ENCODE assay signal across 37 cellular contexts in genomic region chr15:40389824-40390595, GRCh38. TPM values are rescaled to one million over a fixed set of nuclear protein-coding genes. Genes with fewer than 3 reads are reported as not detected.
DNase-seq lines count a peak whose midpoint lies in the region; ATAC-seq, FAIRE-seq and TF ChIP-seq lines count a peak whose summit lies in the region.
"Had no signal": no experiment of that assay in that cellular context is flagged by ENCODE, and none has a peak within 500 bp of the region (broad histone marks: within the 10 kb centered on the region; RNA-seq: fewer than 3 reads in every experiment).

No MANE protein-coding gene starts in this region.

- no TSS peak for BruUV-seq in HepG2 (replicated peaks; lab: Mats Ljungman, UMichigan)

- no peak for TF ChIP-seq POLR2A in HepG2 (IDR thresholded peaks at IDR 0.05; ENCODE audit: insufficient read depth in 1 of 2, low read depth in 2 of 2, low read length in 2 of 2)
- TF ChIP-seq POLR2A in spleen (IDR thresholded peaks at IDR 0.05) = no peak

- H3K9me3 ChIP-seq in BLaER1 treated with 17β-estradiol and CSF1 and Interleukin-3, amounts not matched to agents 10 nM and 100 nM (replicated peaks in 1 of 11) = peaks cover 15 to 41% (median 30%) of the 10 kb centered on the region in 11 experiments; a peak in 21 of 22 replicates
- H3K9me3 ChIP-seq in HepG2 (ENCODE audit: low read length) = no peaks in the 10 kb centered on the region
- H3K9me3 ChIP-seq in spleen = no peaks in the 10 kb centered on the region
- H3K9me3 ChIP-seq: esophagus squamous epithelium, HAP-1, heart left ventricle, mucosa of descending colon, Peyer's patch, thoracic aorta had no signal

- H3K4me1 ChIP-seq in BLaER1 treated with 17β-estradiol and CSF1 and Interleukin-3, amounts not matched to agents 10 nM and 100 nM = peaks cover 14 to 48% (median 23%) of the 10 kb centered on the region in 10 experiments; a peak in 19 of 20 replicates
- H3K4me1 ChIP-seq in HepG2 (ENCODE audit: insufficient read depth, low read length) (peaks cover 3% of the 10 kb centered on the region; the same call in 1 of the 2 replicates), spleen (peaks cover 0 to 29% (median 10%) of the 10 kb centered on the region in 6 donors)
- H3K4me1 ChIP-seq: esophagus squamous epithelium, HAP-1, Peyer's patch had no signal

- peak overlapping the region in 10 of 11 experiments; percentile 14 to 72 (median 58); a peak in 16 of 22 replicates for H3K27ac ChIP-seq in BLaER1 treated with 17β-estradiol and CSF1 and Interleukin-3, amounts not matched to agents 10 nM and 100 nM
- H3K27ac ChIP-seq in VCaP (peak overlapping the region; percentile 91), HepG2 (ENCODE audit: extremely low read length, insufficient read depth, low read length) (peak overlapping the region; percentile 45), spleen (peak overlapping the region in 5 of 8 donors; percentile 69 to 86 (median 77))
- H3K27ac ChIP-seq: Peyer's patch, thoracic aorta had no signal

- H3K27me3 ChIP-seq in BLaER1 treated with 17β-estradiol and CSF1 and Interleukin-3, amounts not matched to agents 10 nM and 100 nM = no peaks in the 10 kb centered on the region
- H3K27me3 ChIP-seq in HepG2 (ENCODE audit: control insufficient read depth in 1 of 2, insufficient read depth in 2 of 2, low read length in 2 of 2) = no peaks in the 10 kb centered on the region
- no peaks in the 10 kb centered on the region for H3K27me3 ChIP-seq in spleen (replicated peaks in 1 of 7)
- H3K27me3 ChIP-seq: esophagus squamous epithelium, heart left ventricle, Peyer's patch had no signal

- no peak for ATAC-seq in HepG2
- ATAC-seq in GM18520 (IDR thresholded peaks at IDR 0.05; ENCODE audit: unreplicated experiment) = no peak
- no peak for ATAC-seq in GM21619 (IDR thresholded peaks at IDR 0.05; ENCODE audit: unreplicated experiment)
- ATAC-seq: heart left ventricle, mucosa of descending colon had no signal

- no peaks in the 10 kb centered on the region for H3K9me3 Mint-ChIP-seq in progenitor cell of endocrine pancreas (ENCODE audit: low read depth)
- H3K9me3 Mint-ChIP-seq: natural killer cell had no signal

- peak overlapping the region in 1 of 11 experiments; percentile 33; a peak in 2 of 22 replicates for H3K9ac ChIP-seq in BLaER1 treated with 17β-estradiol and CSF1 and Interleukin-3, amounts not matched to agents 10 nM and 100 nM
- H3K9ac ChIP-seq in HepG2 (ENCODE audit: insufficient read depth, low read depth, low read length) = no peak overlapping the region

- no peak overlapping the region for H3K4me3 ChIP-seq in BLaER1 treated with 17β-estradiol and CSF1 and Interleukin-3, amounts not matched to agents 10 nM and 100 nM
- H3K4me3 ChIP-seq in HepG2 (replicated peaks in 1 of 3; ENCODE audit: insufficient read depth in 1 of 3, low read depth in 2 of 3, low read length in 3 of 3) = no peak overlapping the region
- no peak overlapping the region for H3K4me3 ChIP-seq in spleen
- H3K4me3 ChIP-seq: esophagus squamous epithelium, HAP-1, heart left ventricle, mucosa of descending colon, Peyer's patch, skin epidermis, thoracic aorta had no signal

- H2AFZ ChIP-seq in HepG2 (ENCODE audit: low read length) = no peak overlapping the region

- peaks cover 38% of the 10 kb centered on the region for H3K36me3 Mint-ChIP-seq in progenitor cell of endocrine pancreas (ENCODE audit: insufficient read depth)
- H3K36me3 Mint-ChIP-seq: natural killer cell had no signal

- TF ChIP-seq CTCF in VCaP (conservative IDR thresholded peaks at IDR 0.05) = no peak
- TF ChIP-seq CTCF in HepG2 (CRISPR knock-in tag; IDR thresholded peaks at IDR 0.05) = no peak
- no peak for TF ChIP-seq CTCF in spleen (IDR thresholded peaks at IDR 0.05 in 8 of 11, conservative IDR thresholded peaks at IDR 0.05 in 3 of 11)
- TF ChIP-seq CTCF in progenitor cell of endocrine pancreas (IDR thresholded peaks at IDR 0.05; ENCODE audit: unreplicated experiment) = no peak

- POLR2A ChIA-PET in HepG2 (lab: Yijun Ruan, JAX) = interaction anchor here (1.3 to 2.0 kb wide), 2 partner anchors 16 to 49 kb away, joined by 4 to 11 read pairs; partner anchors contain the start of genes CCDC9B and IVD

- peaks cover 3% of the 10 kb centered on the region for H3K4me1 Mint-ChIP-seq in progenitor cell of endocrine pancreas (ENCODE audit: low read depth)
- H3K4me1 Mint-ChIP-seq: natural killer cell had no signal

- peaks cover 74 to 100% (median 100%) of the 10 kb centered on the region in 11 experiments for H3K36me3 ChIP-seq in BLaER1 treated with 17β-estradiol and CSF1 and Interleukin-3, amounts not matched to agents 10 nM and 100 nM
- H3K36me3 ChIP-seq in HepG2 (replicated peaks in 1 of 2; ENCODE audit: control insufficient read depth in 1 of 2, insufficient read depth in 2 of 2, low read length in 2 of 2) = peaks cover 15 to 60% of the 10 kb centered on the region in 2 experiments
- peaks cover 3 to 91% (median 37%) of the 10 kb centered on the region in 6 donors for H3K36me3 ChIP-seq in spleen

- H3K79me2 ChIP-seq in HepG2 (ENCODE audit: insufficient read depth, low read length) = peaks cover 6% of the 10 kb centered on the region

- in situ Hi-C loops in HepG2 (cut with HindIII; ENCODE audit: extremely low pct_ligation_motif_present, low pct_unique_long_range_greater_than_20kb) = no loop called here

- no peaks in the 10 kb centered on the region for H3K27me3 Mint-ChIP-seq in progenitor cell of endocrine pancreas

- no peak for DNase-seq in HepG2 (ENCODE audit: low spot score)
- peak; percentile 28 for DNase-seq in spleen
- no peak for DNase-seq in progenitor cell of endocrine pancreas (ENCODE audit: low spot score, unreplicated experiment)
- no peak for DNase-seq in NCI-H748 (lab: John Stamatoyannopoulos, UW; ENCODE audit: unreplicated experiment)
- DNase-seq: activated CD4-positive, alpha-beta T cell treated with anti-CD3 and anti-CD28 coated beads for 4 hours; activated gamma-delta T cell treated with Interleukin-2 at 50 U/mL for 16 hours; activated T-cell treated with anti-CD3 and anti-CD28 coated beads, Interleukin-2, amount 50 U/mL, for 1 hour; cerebellar nuclear complex; COR-L47; DMS53; esophagus squamous epithelium; foreskin melanocyte; heart left ventricle; mucosa of descending colon; natural killer cell; NCI-H2107; NCI-H345; NCI-H774; occipital lobe; Peyer's patch; SHP77 treated with DMSO at 0.1 percent for 48 hours; stimulated activated naive CD4-positive, alpha-beta T cell had no signal

- H3K4me2 ChIP-seq in BLaER1 treated with 17β-estradiol and CSF1 and Interleukin-3, amounts not matched to agents 10 nM and 100 nM = peak overlapping the region in 3 of 11 experiments; percentile 28 to 74 (median 38); a peak in 5 of 22 replicates
- H3K4me2 ChIP-seq in HepG2 (ENCODE audit: low read depth, low read length) = no peak overlapping the region

- 93% methylated on average over 2 of the region's 2 CpGs for WGBS in HepG2 (ENCODE audit: low lambda C conversion rate)
- WGBS in spleen, 5 donors = 89 to 96% (median 93%) methylated on average over 2 of the region's 2 CpGs

- FAIRE-seq in HepG2 (lab: Jason Lieb, UNC) = no peak
- FAIRE-seq: endometrium, GM12892, keratinocyte had no signal

- H3K27ac Mint-ChIP-seq in progenitor cell of endocrine pancreas = no peak overlapping the region
- H3K27ac Mint-ChIP-seq: natural killer cell had no signal

- intact Hi-C loops in HepG2 (cut with micrococcal nuclease; ENCODE audit: unreplicated experiment) = no loop called here
- intact Hi-C loops in spleen (cut with DNase I; ENCODE audit: low total_unique reads) = no loop called here

- TF ChIP-seq EP300 in HepG2 (IDR thresholded peaks at IDR 0.05; ENCODE audit: low read depth in 2 of 2, low read length in 2 of 2) (no peak), HepG2 (CRISPR knock-in tag; IDR thresholded peaks at IDR 0.05; ENCODE audit: borderline replicate concordance) (no peak)

- H3K4me3 Mint-ChIP-seq in progenitor cell of endocrine pancreas (ENCODE audit: low read depth) = no peak overlapping the region
- H3K4me3 Mint-ChIP-seq: natural killer cell had no signal

- CTCF ChIA-PET in HepG2 (lab: Yijun Ruan, JAX; ENCODE audit: low intra/inter-chr PET ratio, low total read pairs) = no interaction called here

- no peak for TF ChIP-seq RAD21 in HepG2 (CRISPR knock-in tag; IDR thresholded peaks at IDR 0.05)

- no peaks in the 10 kb centered on the region for H4K20me1 ChIP-seq in BLaER1 treated with 17β-estradiol and CSF1 and Interleukin-3, amounts not matched to agents 10 nM and 100 nM
- no peaks in the 10 kb centered on the region for H4K20me1 ChIP-seq in HepG2 (ENCODE audit: insufficient read depth, low read length)

RNA-seq across cellular contexts. Expression of gene KNSTRN, which starts 7.5 kb away (rescaled TPM):
- total RNA-seq in HepG2 (2016; rRNA removed; fragmentation: Illumina TruSeq; extraction: Trizol) = 62.3 and 82.1 TPM in 2 replicates
- 28.6 and 31.3 TPM in 2 replicates for total RNA-seq in HepG2 (2016; cell fraction: cytosol; rRNA removed; fragmentation: Illumina TruSeq; extraction: Trizol; ENCODE audit: low read depth)
- total RNA-seq in HepG2 (2016; cell fraction: insoluble cytoplasmic fraction; rRNA removed; fragmentation: Illumina TruSeq; extraction: Trizol) = 60.3 and 80.7 TPM in 2 replicates
- total RNA-seq in HepG2 (2016; cell fraction: membrane; rRNA removed; fragmentation: Illumina TruSeq; extraction: Trizol) = 43.2 and 48.2 TPM in 2 replicates
- 31.0 and 33.7 TPM in 2 replicates for total RNA-seq in HepG2 (2016; cell fraction: nucleus; rRNA removed; fragmentation: Illumina TruSeq; extraction: Trizol)
- polyA plus RNA-seq in HepG2 (2011; rRNA removed) = 12.9 and 20.3 TPM in 2 replicates
- 11.9 and 12.5 TPM in 2 replicates for polyA plus RNA-seq in HepG2 (2011; cell fraction: cytosol; rRNA removed)
- 10.3 and 10.6 TPM in 2 replicates for polyA plus RNA-seq in HepG2 (2011; cell fraction: nucleus; rRNA removed)
- polyA plus RNA-seq in HepG2 (2012) = 13.8 and 21.5 TPM in 2 replicates
- polyA plus RNA-seq in HepG2 (2016; cell fraction: cytosol; fragmentation: Illumina TruSeq; extraction: Trizol; ENCODE audit: low read depth) = 15.1 and 18.4 TPM in 2 replicates
- 70.7 and 72.8 TPM in 2 replicates for polyA plus RNA-seq in HepG2 (2016; cell fraction: insoluble cytoplasmic fraction; fragmentation: Illumina TruSeq; extraction: Trizol; ENCODE audit: low read depth)
- polyA plus RNA-seq in HepG2 (2016; cell fraction: membrane; fragmentation: Illumina TruSeq; extraction: Trizol; ENCODE audit: low read depth) = 25.7 and 26.6 TPM in 2 replicates
- 48.7 and 55.8 TPM in 2 replicates for polyA plus RNA-seq in HepG2 (2016; cell fraction: nucleus; fragmentation: Illumina TruSeq; extraction: Trizol; ENCODE audit: insufficient read depth, low read depth)
- 9.8 and 86.6 TPM in 2 replicates for polyA minus RNA-seq in HepG2 (2011; rRNA and poly(A)+ RNA removed; ENCODE audit: low replicate concordance)
- 9.2 and 11.1 TPM in 2 replicates for polyA minus RNA-seq in HepG2 (2011; cell fraction: cytosol; rRNA and poly(A)+ RNA removed)
- 17.2 and 23.4 TPM in 2 replicates for polyA minus RNA-seq in HepG2 (2011; cell fraction: nucleus; rRNA and poly(A)+ RNA removed)
- 10 to 100 TPM in 4 of 7 donors, 1 to 10 TPM in 3; 8.3 to 16.8 (median 11.5) TPM for total RNA-seq in spleen
- polyA plus RNA-seq in spleen = 10 to 100 TPM in 1 of 3 donors, 1 to 10 TPM in 2; 6.0 to 10.3 (median 9.0) TPM
- 44.8 and 46.2 TPM in 2 replicates for total RNA-seq in progenitor cell of endocrine pancreas

RNA-seq across cellular contexts. Expression of gene IVD, which starts 15.6 kb away (rescaled TPM):
- total RNA-seq in HepG2 (2016; rRNA removed; fragmentation: Illumina TruSeq; extraction: Trizol) (48.0 and 61.3 TPM in 2 replicates), spleen (10 to 100 TPM; 39.6 to 93.9 (median 61.6) TPM), progenitor cell of endocrine pancreas (82.0 and 93.0 TPM in 2 replicates)
- total RNA-seq in HepG2 (2016; cell fraction: cytosol; rRNA removed; fragmentation: Illumina TruSeq; extraction: Trizol; ENCODE audit: low read depth) = 10.0 and 11.4 TPM in 2 replicates
- total RNA-seq in HepG2 (2016; cell fraction: insoluble cytoplasmic fraction; rRNA removed; fragmentation: Illumina TruSeq; extraction: Trizol) = 52.6 and 57.5 TPM in 2 replicates
- 16.7 and 18.2 TPM in 2 replicates for total RNA-seq in HepG2 (2016; cell fraction: membrane; rRNA removed; fragmentation: Illumina TruSeq; extraction: Trizol)
- 53.6 and 56.9 TPM in 2 replicates for total RNA-seq in HepG2 (2016; cell fraction: nucleus; rRNA removed; fragmentation: Illumina TruSeq; extraction: Trizol)
- polyA plus RNA-seq in HepG2 (2011; rRNA removed) (53.9 and 56.6 TPM in 2 replicates), spleen (10 to 100 TPM; 25.1 to 44.4 (median 35.1) TPM)
- 51.5 and 58.7 TPM in 2 replicates for polyA plus RNA-seq in HepG2 (2011; cell fraction: cytosol; rRNA removed)
- polyA plus RNA-seq in HepG2 (2011; cell fraction: nucleus; rRNA removed) = 50.0 and 59.6 TPM in 2 replicates
- polyA plus RNA-seq in HepG2 (2012) = 38.1 and 46.1 TPM in 2 replicates
- polyA plus RNA-seq in HepG2 (2016; cell fraction: cytosol; fragmentation: Illumina TruSeq; extraction: Trizol; ENCODE audit: low read depth) = 4.8 and 5.5 TPM in 2 replicates
- 49.0 and 58.9 TPM in 2 replicates for polyA plus RNA-seq in HepG2 (2016; cell fraction: insoluble cytoplasmic fraction; fragmentation: Illumina TruSeq; extraction: Trizol; ENCODE audit: low read depth)
- 9.2 and 11.0 TPM in 2 replicates for polyA plus RNA-seq in HepG2 (2016; cell fraction: membrane; fragmentation: Illumina TruSeq; extraction: Trizol; ENCODE audit: low read depth)
- polyA plus RNA-seq in HepG2 (2016; cell fraction: nucleus; fragmentation: Illumina TruSeq; extraction: Trizol; ENCODE audit: insufficient read depth, low read depth) = 72.4 and 89.1 TPM in 2 replicates
- 75.5 and 101 TPM in 2 replicates for polyA minus RNA-seq in HepG2 (2011; rRNA and poly(A)+ RNA removed; ENCODE audit: low replicate concordance)
- 31.7 and 40.8 TPM in 2 replicates for polyA minus RNA-seq in HepG2 (2011; cell fraction: cytosol; rRNA and poly(A)+ RNA removed)
- polyA minus RNA-seq in HepG2 (2011; cell fraction: nucleus; rRNA and poly(A)+ RNA removed) = 71.8 and 74.3 TPM in 2 replicates

RNA-seq across cellular contexts. Expression of gene DISP2, which starts 32.0 kb away (rescaled TPM):
- 0.09 and 0.15 TPM in 2 replicates for total RNA-seq in HepG2 (2016; rRNA removed; fragmentation: Illumina TruSeq; extraction: Trizol)
- 0.20 TPM in 1 of 2 replicates, not detected in the other for total RNA-seq in HepG2 (2016; cell fraction: cytosol; rRNA removed; fragmentation: Illumina TruSeq; extraction: Trizol; ENCODE audit: low read depth)
- total RNA-seq in HepG2 (2016; cell fraction: insoluble cytoplasmic fraction; rRNA removed; fragmentation: Illumina TruSeq; extraction: Trizol) = 0.01 and 0.15 TPM in 2 replicates
- total RNA-seq in HepG2 (2016; cell fraction: membrane; rRNA removed; fragmentation: Illumina TruSeq; extraction: Trizol) = 0.14 and 0.25 TPM in 2 replicates
- 0.09 and 0.88 TPM in 2 replicates for total RNA-seq in HepG2 (2016; cell fraction: nucleus; rRNA removed; fragmentation: Illumina TruSeq; extraction: Trizol)
- 0.07 and 0.32 TPM in 2 replicates for polyA plus RNA-seq in HepG2 (2011; rRNA removed)
- 0.03 and 0.05 TPM in 2 replicates for polyA plus RNA-seq in HepG2 (2011; cell fraction: cytosol; rRNA removed)
- 0.12 and 0.14 TPM in 2 replicates for polyA plus RNA-seq in HepG2 (2011; cell fraction: nucleus; rRNA removed)
- polyA plus RNA-seq in HepG2 (2012) = 0.03 and 0.12 TPM in 2 replicates
- 0.01 and 0.08 TPM in 2 replicates for polyA plus RNA-seq in HepG2 (2016; cell fraction: cytosol; fragmentation: Illumina TruSeq; extraction: Trizol; ENCODE audit: low read depth)
- polyA plus RNA-seq in HepG2 (2016; cell fraction: insoluble cytoplasmic fraction; fragmentation: Illumina TruSeq; extraction: Trizol; ENCODE audit: low read depth) = 0.03 and 0.20 TPM in 2 replicates
- polyA plus RNA-seq in HepG2 (2016; cell fraction: membrane; fragmentation: Illumina TruSeq; extraction: Trizol; ENCODE audit: low read depth) = 0.26 and 0.30 TPM in 2 replicates
- polyA plus RNA-seq in HepG2 (2016; cell fraction: nucleus; fragmentation: Illumina TruSeq; extraction: Trizol; ENCODE audit: insufficient read depth, low read depth) = 1.5 and 2.3 TPM in 2 replicates
- 0.40 and 1.0 TPM in 2 replicates for polyA minus RNA-seq in HepG2 (2011; rRNA and poly(A)+ RNA removed; ENCODE audit: low replicate concordance)
- 0.09 and 0.59 TPM in 2 replicates for polyA minus RNA-seq in HepG2 (2011; cell fraction: cytosol; rRNA and poly(A)+ RNA removed)
- 0.37 and 0.64 TPM in 2 replicates for polyA minus RNA-seq in HepG2 (2011; cell fraction: nucleus; rRNA and poly(A)+ RNA removed)
- 1 to 10 TPM in 2 of 7 donors, under 1 TPM in 4, not detected in 1; 0.05 to 3.0 (median 0.45) TPM for total RNA-seq in spleen
- under 1 TPM; 0.47 to 0.63 (median 0.54) TPM for polyA plus RNA-seq in spleen
- total RNA-seq in progenitor cell of endocrine pancreas = 1.0 and 3.2 TPM in 2 replicates

RNA-seq across cellular contexts. Expression of gene PHGR1, which starts 39.2 kb away (rescaled TPM):
- total RNA-seq in HepG2 (2016; rRNA removed; fragmentation: Illumina TruSeq; extraction: Trizol) (not detected in 2 replicates), spleen (not detected), progenitor cell of endocrine pancreas (0.79 TPM in 1 of 2 replicates, not detected in the other)
- not detected in 2 replicates for total RNA-seq in HepG2 (2016; cell fraction: cytosol; rRNA removed; fragmentation: Illumina TruSeq; extraction: Trizol; ENCODE audit: low read depth)
- not detected in 2 replicates for total RNA-seq in HepG2 (2016; cell fraction: insoluble cytoplasmic fraction; rRNA removed; fragmentation: Illumina TruSeq; extraction: Trizol)
- total RNA-seq in HepG2 (2016; cell fraction: membrane; rRNA removed; fragmentation: Illumina TruSeq; extraction: Trizol) = not detected in 2 replicates
- total RNA-seq in HepG2 (2016; cell fraction: nucleus; rRNA removed; fragmentation: Illumina TruSeq; extraction: Trizol) = not detected in 2 replicates
- polyA plus RNA-seq in HepG2 (2011; rRNA removed) (not detected in 2 replicates), spleen (1 to 10 TPM in 1 of 3 donors, under 1 TPM in 1, not detected in 1; 0.67 to 4.9 TPM)
- polyA plus RNA-seq in HepG2 (2011; cell fraction: cytosol; rRNA removed) = not detected in 2 replicates
- polyA plus RNA-seq in HepG2 (2011; cell fraction: nucleus; rRNA removed) = not detected in 2 replicates
- not detected in 2 replicates for polyA plus RNA-seq in HepG2 (2012)
- not detected in 2 replicates for polyA plus RNA-seq in HepG2 (2016; cell fraction: cytosol; fragmentation: Illumina TruSeq; extraction: Trizol; ENCODE audit: low read depth)
- polyA plus RNA-seq in HepG2 (2016; cell fraction: insoluble cytoplasmic fraction; fragmentation: Illumina TruSeq; extraction: Trizol; ENCODE audit: low read depth) = not detected in 2 replicates
- polyA plus RNA-seq in HepG2 (2016; cell fraction: membrane; fragmentation: Illumina TruSeq; extraction: Trizol; ENCODE audit: low read depth) = not detected in 2 replicates
- polyA plus RNA-seq in HepG2 (2016; cell fraction: nucleus; fragmentation: Illumina TruSeq; extraction: Trizol; ENCODE audit: insufficient read depth, low read depth) = not detected in 2 replicates
- polyA minus RNA-seq in HepG2 (2011; rRNA and poly(A)+ RNA removed; ENCODE audit: low replicate concordance) = not detected in 2 replicates
- not detected in 2 replicates for polyA minus RNA-seq in HepG2 (2011; cell fraction: cytosol; rRNA and poly(A)+ RNA removed)
- not detected in 2 replicates for polyA minus RNA-seq in HepG2 (2011; cell fraction: nucleus; rRNA and poly(A)+ RNA removed)
- total RNA-seq: activated CD8-positive, alpha-beta memory T cell treated with anti-CD3 and anti-CD28 coated beads for 36 hours; dermis microvascular lymphatic vessel endothelial cell; esophagus squamous epithelium; heart left ventricle; LHCN-M2; natural killer cell; occipital lobe; T-helper 2 cell treated with Interferon-gamma antibody and Interleukin-4, amounts not matched to agents 100 ng/mL and 5 ng/mL, for 36 hours; thoracic aorta had no signal
- polyA plus RNA-seq: BJ, keratinocyte had no signal

RNA-seq across cellular contexts. Expression of gene CCDC9B, which starts 49.3 kb away (rescaled TPM):
- total RNA-seq in HepG2 (2016; rRNA removed; fragmentation: Illumina TruSeq; extraction: Trizol) (1.0 and 1.6 TPM in 2 replicates), spleen (10 to 100 TPM in 3 of 7 donors, 1 to 10 TPM in 4; 3.5 to 19.4 (median 9.4) TPM), progenitor cell of endocrine pancreas (0.07 and 0.11 TPM in 2 replicates)
- 0.20 and 0.71 TPM in 2 replicates for total RNA-seq in HepG2 (2016; cell fraction: cytosol; rRNA removed; fragmentation: Illumina TruSeq; extraction: Trizol; ENCODE audit: low read depth)
- total RNA-seq in HepG2 (2016; cell fraction: insoluble cytoplasmic fraction; rRNA removed; fragmentation: Illumina TruSeq; extraction: Trizol) = 0.89 and 1.7 TPM in 2 replicates
- total RNA-seq in HepG2 (2016; cell fraction: membrane; rRNA removed; fragmentation: Illumina TruSeq; extraction: Trizol) = 0.74 and 0.79 TPM in 2 replicates
- total RNA-seq in HepG2 (2016; cell fraction: nucleus; rRNA removed; fragmentation: Illumina TruSeq; extraction: Trizol) = 5.4 and 6.0 TPM in 2 replicates
- polyA plus RNA-seq in HepG2 (2011; rRNA removed) (0.98 and 1.3 TPM in 2 replicates), spleen (1 to 10 TPM; 2.2 to 8.0 (median 3.1) TPM)
- 0.34 and 0.46 TPM in 2 replicates for polyA plus RNA-seq in HepG2 (2011; cell fraction: cytosol; rRNA removed)
- 16.0 and 21.0 TPM in 2 replicates for polyA plus RNA-seq in HepG2 (2011; cell fraction: nucleus; rRNA removed)
- 1.9 and 2.3 TPM in 2 replicates for polyA plus RNA-seq in HepG2 (2012)
- 0.20 and 0.31 TPM in 2 replicates for polyA plus RNA-seq in HepG2 (2016; cell fraction: cytosol; fragmentation: Illumina TruSeq; extraction: Trizol; ENCODE audit: low read depth)
- 0.72 and 1.5 TPM in 2 replicates for polyA plus RNA-seq in HepG2 (2016; cell fraction: insoluble cytoplasmic fraction; fragmentation: Illumina TruSeq; extraction: Trizol; ENCODE audit: low read depth)
- polyA plus RNA-seq in HepG2 (2016; cell fraction: membrane; fragmentation: Illumina TruSeq; extraction: Trizol; ENCODE audit: low read depth) = 0.16 and 0.26 TPM in 2 replicates
- polyA plus RNA-seq in HepG2 (2016; cell fraction: nucleus; fragmentation: Illumina TruSeq; extraction: Trizol; ENCODE audit: insufficient read depth, low read depth) = 10.8 and 14.7 TPM in 2 replicates
- polyA minus RNA-seq in HepG2 (2011; rRNA and poly(A)+ RNA removed; ENCODE audit: low replicate concordance) = 3.8 and 11.1 TPM in 2 replicates
- 0.69 and 2.3 TPM in 2 replicates for polyA minus RNA-seq in HepG2 (2011; cell fraction: cytosol; rRNA and poly(A)+ RNA removed)
- 16.1 and 20.5 TPM in 2 replicates for polyA minus RNA-seq in HepG2 (2011; cell fraction: nucleus; rRNA and poly(A)+ RNA removed)
